In genomic region chr2:110843496-110843895, GRCh38 we compare ENCODE assay signal across 25 cellular contexts.
DNase-seq lines count a peak whose midpoint lies in the region; ATAC-seq and TF ChIP-seq lines count a peak whose summit lies in the region.
"Had no signal": no experiment of that assay in that cellular context is flagged by ENCODE, and none has a peak within 500 bp of the region (broad histone marks: within the 10 kb centered on the region; RNA-seq: fewer than 3 reads in every experiment).

No MANE protein-coding gene starts in this region.

- no peak for TF ChIP-seq POLR2A in lower leg skin (IDR thresholded peaks at IDR 0.05)

- no peaks in the 10 kb centered on the region for H4K20me1 ChIP-seq in DND-41 (ENCODE audit: insufficient read depth, low read length)

- H3K9me3 Mint-ChIP-seq in activated CD4-positive, alpha-beta T cell treated with anti-CD3 and anti-CD28 coated beads, Interleukin-2, amount 10 ng/mL, durations not matched to agents 24 days and 14 days = no peaks in the 10 kb centered on the region
- no peaks in the 10 kb centered on the region for H3K9me3 Mint-ChIP-seq in naive thymus-derived CD8-positive, alpha-beta T cell
- no peaks in the 10 kb centered on the region for H3K9me3 Mint-ChIP-seq in activated naive CD4-positive, alpha-beta T cell treated with anti-CD3 and anti-CD28 coated beads, Interleukin-2, amount 10 ng/mL, durations not matched to agents 7 days and 5 days
- no peaks in the 10 kb centered on the region for H3K9me3 Mint-ChIP-seq in endodermal cell
- H3K9me3 Mint-ChIP-seq: activated CD4-positive, alpha-beta T cell treated with anti-CD3 and anti-CD28 coated beads, Interleukin-2, amount 10 ng/mL, durations not matched to agents 7 days and 5 days; memory B cell; T-helper 2 cell treated with Interferon-gamma antibody and Interleukin-4, amounts not matched to agents 5 μg/mL and 100 μg/mL, for 36 hours had no signal

- H3K36me3 ChIP-seq in DND-41 (ENCODE audit: insufficient read depth, low read length) (no peaks in the 10 kb centered on the region), endodermal cell (ENCODE audit: control insufficient read depth, insufficient read depth, low read length) (no peaks in the 10 kb centered on the region)
- H3K36me3 ChIP-seq: adrenal gland, WERI-Rb-1 had no signal

- H3K4me1 ChIP-seq in DND-41 (ENCODE audit: insufficient read depth, low read length) (peaks cover 75% of the 10 kb centered on the region), endodermal cell (ENCODE audit: control insufficient read depth, insufficient read depth, low read length) (peaks cover 10% of the 10 kb centered on the region)
- H3K4me1 ChIP-seq: adrenal gland, body of pancreas had no signal

- CTCF ChIA-PET in activated naive CD4-positive, alpha-beta T cell treated with anti-CD3 and anti-CD28 coated beads, Interleukin-2, amount 10 ng/mL, durations not matched to agents 7 days and 5 days (lab: Charles Lee) = interaction anchor here (1.3 to 1.6 kb wide), 2 partner anchors 11 to 31 kb away, joined by 4 read pairs; no protein-coding TSS in a partner anchor

- TF ChIP-seq CTCF in DND-41 (IDR thresholded peaks at IDR 0.05; ENCODE audit: borderline replicate concordance, extremely low read depth, low read length, poor library complexity, severe bottlenecking) (no peak), endodermal cell (conservative IDR thresholded peaks at IDR 0.05) (no peak), lower leg skin (IDR thresholded peaks at IDR 0.05) (no peak)

- H3K4me3 ChIP-seq in DND-41 (ENCODE audit: low read depth in 1 of 2, low read length in 2 of 2) (no peak overlapping the region), endodermal cell (ENCODE audit: low read length) (no peak overlapping the region), lower leg skin (ENCODE audit: low read depth, poor library complexity, severe bottlenecking) (no peak overlapping the region)
- H3K4me3 ChIP-seq: adrenal gland, body of pancreas had no signal

- no peaks in the 10 kb centered on the region for H3K79me2 ChIP-seq in DND-41 (ENCODE audit: insufficient read depth, low read length)

- H3K9ac ChIP-seq in DND-41 (ENCODE audit: low read depth, low read length) (peak overlapping the region; percentile 31), endodermal cell (ENCODE audit: extremely low read depth, low read length, poor library complexity, severe bottlenecking) (no peak overlapping the region)

- 33 to 55% methylated on average over 1 to 2 of the region's 2 CpGs for WGBS in endodermal cell (ENCODE audit: insufficient coverage in 1 of 2, insufficient read length in 1 of 2), 2 experiments
- 62 to 64% methylated on average over 2 of the region's 2 CpGs for WGBS in lower leg skin, 2 donors

- peak overlapping the region; percentile 85 for H3K27ac ChIP-seq in DND-41 (ENCODE audit: low read length)
- no peak overlapping the region for H3K27ac ChIP-seq in endodermal cell (ENCODE audit: low read depth, low read length)
- H3K27ac ChIP-seq: adrenal gland, body of pancreas, WERI-Rb-1 had no signal

- peak; percentile 47 for ATAC-seq in DND-41 (ENCODE audit: insufficient read depth, low read depth)
- no peak for ATAC-seq in T-helper 17 cell
- ATAC-seq in naive thymus-derived CD8-positive, alpha-beta T cell = no peak
- ATAC-seq: activated CD8-positive, alpha-beta memory T cell treated with anti-CD3 and anti-CD28 coated beads, Interleukin-2, amount 10 ng/mL, durations not matched to agents 7 days and 5 days; body of pancreas; SK-N-SH treated with all-trans-retinoic acid at 6 μM for 48 hours had no signal

- DNase-seq in activated CD4-positive, alpha-beta T cell treated with anti-CD3 and anti-CD28 coated beads, Interleukin-2, amount 10 ng/mL, durations not matched to agents 24 days and 14 days = no peak
- no peak for DNase-seq in activated CD4-positive, alpha-beta T cell treated with anti-CD3 and anti-CD28 coated beads, Interleukin-2, amount 50 U/mL, for 48 hours
- DNase-seq in DND-41 (peak; percentile 38), T-helper 17 cell (no peak), endodermal cell (no peak), lower leg skin (ENCODE audit: low spot score in 2 of 2) (no peak)
- DNase-seq in naive thymus-derived CD8-positive, alpha-beta T cell = no peak
- no peak for DNase-seq in activated naive CD4-positive, alpha-beta T cell treated with anti-CD3 and anti-CD28 coated beads, Interleukin-2, amount 10 ng/mL, durations not matched to agents 7 days and 5 days
- DNase-seq: activated CD4-positive, alpha-beta T cell treated with anti-CD3 and anti-CD28 coated beads, Interleukin-2, amount 10 ng/mL, durations not matched to agents 7 days and 5 days; activated CD8-positive, alpha-beta memory T cell treated with anti-CD3 and anti-CD28 coated beads, Interleukin-2, amount 10 ng/mL, durations not matched to agents 7 days and 5 days; activated effector memory CD4-positive, alpha-beta T cell treated with anti-CD3 and anti-CD28 coated beads, Interleukin-2, amount 50 U/mL, for 16 hours; adrenal gland; body of pancreas; COR-L47; DMS53; hypothalamus; immature natural killer cell; IMR-90; NCI-H82; nucleus accumbens; WERI-Rb-1 had no signal

- H3K9me3 ChIP-seq in DND-41 (ENCODE audit: insufficient read depth, low read length, severe bottlenecking) = no peaks in the 10 kb centered on the region
- no peaks in the 10 kb centered on the region for H3K9me3 ChIP-seq in T-helper 17 cell (ENCODE audit: control insufficient read depth, low read length, poor library complexity, severe bottlenecking)
- no peaks in the 10 kb centered on the region for H3K9me3 ChIP-seq in endodermal cell (ENCODE audit: control insufficient read depth, low read length)
- H3K9me3 ChIP-seq: adrenal gland, body of pancreas had no signal

- H3K4me3 Mint-ChIP-seq in activated CD4-positive, alpha-beta T cell treated with anti-CD3 and anti-CD28 coated beads, Interleukin-2, amount 10 ng/mL, durations not matched to agents 24 days and 14 days = peak overlapping the region; percentile 4
- H3K4me3 Mint-ChIP-seq in T-helper 17 cell (no peak overlapping the region), endodermal cell (no peak overlapping the region)
- peak overlapping the region in 3 of 10 donors; percentile 0 to 63 (median 40) for H3K4me3 Mint-ChIP-seq in naive thymus-derived CD8-positive, alpha-beta T cell
- no peak overlapping the region for H3K4me3 Mint-ChIP-seq in activated naive CD4-positive, alpha-beta T cell treated with anti-CD3 and anti-CD28 coated beads, Interleukin-2, amount 10 ng/mL, durations not matched to agents 7 days and 5 days
- H3K4me3 Mint-ChIP-seq: activated CD4-positive, alpha-beta T cell treated with anti-CD3 and anti-CD28 coated beads, Interleukin-2, amount 10 ng/mL, durations not matched to agents 7 days and 5 days; activated CD8-positive, alpha-beta memory T cell treated with anti-CD3 and anti-CD28 coated beads, Interleukin-2, amount 10 ng/mL, durations not matched to agents 7 days and 5 days; B cell; memory B cell; T-helper 2 cell treated with Interferon-gamma antibody and Interleukin-4, amounts not matched to agents 5 μg/mL and 100 μg/mL, for 36 hours had no signal

- peaks cover 50% of the 10 kb centered on the region for H3K4me1 Mint-ChIP-seq in activated CD4-positive, alpha-beta T cell treated with anti-CD3 and anti-CD28 coated beads, Interleukin-2, amount 10 ng/mL, durations not matched to agents 24 days and 14 days
- H3K4me1 Mint-ChIP-seq in T-helper 17 cell (peaks cover 21% of the 10 kb centered on the region), endodermal cell (peaks cover 27% of the 10 kb centered on the region)
- peaks cover 36 to 70% (median 58%) of the 10 kb centered on the region in 4 donors for H3K4me1 Mint-ChIP-seq in naive thymus-derived CD8-positive, alpha-beta T cell
- H3K4me1 Mint-ChIP-seq in activated naive CD4-positive, alpha-beta T cell treated with anti-CD3 and anti-CD28 coated beads, Interleukin-2, amount 10 ng/mL, durations not matched to agents 7 days and 5 days = peaks cover 23% of the 10 kb centered on the region

- H3K27me3 Mint-ChIP-seq in activated CD4-positive, alpha-beta T cell treated with anti-CD3 and anti-CD28 coated beads, Interleukin-2, amount 10 ng/mL, durations not matched to agents 24 days and 14 days = peaks cover 22% of the 10 kb centered on the region
- H3K27me3 Mint-ChIP-seq in T-helper 17 cell = peaks cover 23% of the 10 kb centered on the region
- no peaks in the 10 kb centered on the region for H3K27me3 Mint-ChIP-seq in naive thymus-derived CD8-positive, alpha-beta T cell
- peaks cover 28% of the 10 kb centered on the region for H3K27me3 Mint-ChIP-seq in activated naive CD4-positive, alpha-beta T cell treated with anti-CD3 and anti-CD28 coated beads, Interleukin-2, amount 10 ng/mL, durations not matched to agents 7 days and 5 days
- H3K27me3 Mint-ChIP-seq in endodermal cell (ENCODE audit: insufficient read depth) = peaks cover 38% of the 10 kb centered on the region
- H3K27me3 Mint-ChIP-seq: B cell had no signal

- H3K27ac Mint-ChIP-seq in activated CD4-positive, alpha-beta T cell treated with anti-CD3 and anti-CD28 coated beads, Interleukin-2, amount 10 ng/mL, durations not matched to agents 24 days and 14 days = peak overlapping the region; percentile 81
- peak overlapping the region; percentile 32 for H3K27ac Mint-ChIP-seq in T-helper 17 cell
- H3K27ac Mint-ChIP-seq in naive thymus-derived CD8-positive, alpha-beta T cell = peak overlapping the region in 6 of 10 donors; percentile 1 to 82 (median 50)
- H3K27ac Mint-ChIP-seq in activated naive CD4-positive, alpha-beta T cell treated with anti-CD3 and anti-CD28 coated beads, Interleukin-2, amount 10 ng/mL, durations not matched to agents 7 days and 5 days = no peak overlapping the region
- no peak overlapping the region for H3K27ac Mint-ChIP-seq in endodermal cell
- H3K27ac Mint-ChIP-seq: activated CD4-positive, alpha-beta T cell treated with anti-CD3 and anti-CD28 coated beads, Interleukin-2, amount 10 ng/mL, durations not matched to agents 7 days and 5 days; activated CD8-positive, alpha-beta memory T cell treated with anti-CD3 and anti-CD28 coated beads, Interleukin-2, amount 10 ng/mL, durations not matched to agents 7 days and 5 days; B cell; immature natural killer cell; memory B cell; T-helper 2 cell treated with Interferon-gamma antibody and Interleukin-4, amounts not matched to agents 5 μg/mL and 100 μg/mL, for 36 hours had no signal

- intact Hi-C loops in activated CD4-positive, alpha-beta T cell treated with anti-CD3 and anti-CD28 coated beads, Interleukin-2, amount 10 ng/mL, durations not matched to agents 24 days and 14 days (cut with micrococcal nuclease) = loop anchor here (10.0 kb wide), 1 partner anchor 361 kb away; no protein-coding TSS in a partner anchor
- intact Hi-C loops in lower leg skin (cut with DNase I; ENCODE audit: low total_unique reads) = no loop called here

- no peak overlapping the region; the same call in 1 of the 2 replicates for H3K4me2 ChIP-seq in DND-41 (ENCODE audit: insufficient read depth, low read length)

- peak overlapping the region; percentile 67 for H2AFZ ChIP-seq in DND-41 (ENCODE audit: low read depth, low read length)

- POLR2A ChIA-PET in naive thymus-derived CD8-positive, alpha-beta T cell (lab: Charles Lee) = interaction anchor here (1.9 kb wide), 1 partner anchor 15 kb away, joined by 6 read pairs; no protein-coding TSS in a partner anchor

- H3K27me3 ChIP-seq in DND-41 (ENCODE audit: insufficient read depth, low read length, poor library complexity) (no peaks in the 10 kb centered on the region), endodermal cell (ENCODE audit: control insufficient read depth, insufficient read depth, low read length, poor library complexity, severe bottlenecking) (peaks cover 34% of the 10 kb centered on the region)
- H3K27me3 ChIP-seq: adrenal gland, body of pancreas had no signal

- H3K36me3 Mint-ChIP-seq in activated CD4-positive, alpha-beta T cell treated with anti-CD3 and anti-CD28 coated beads, Interleukin-2, amount 10 ng/mL, durations not matched to agents 24 days and 14 days (ENCODE audit: low read depth) = peaks cover 1% of the 10 kb centered on the region
- H3K36me3 Mint-ChIP-seq in T-helper 17 cell (ENCODE audit: low read depth) (peaks cover 3% of the 10 kb centered on the region), endodermal cell (ENCODE audit: low read depth) (no peaks in the 10 kb centered on the region)
- H3K36me3 Mint-ChIP-seq in naive thymus-derived CD8-positive, alpha-beta T cell = peaks cover 0 to 3% (median 0%) of the 10 kb centered on the region in 3 donors
- H3K36me3 Mint-ChIP-seq in activated naive CD4-positive, alpha-beta T cell treated with anti-CD3 and anti-CD28 coated beads, Interleukin-2, amount 10 ng/mL, durations not matched to agents 7 days and 5 days = no peaks in the 10 kb centered on the region
- H3K36me3 Mint-ChIP-seq: activated CD8-positive, alpha-beta memory T cell treated with anti-CD3 and anti-CD28 coated beads, Interleukin-2, amount 10 ng/mL, durations not matched to agents 7 days and 5 days; memory B cell had no signal

Comparison
In these comparisons a context has a peak if more than half of its experiments do, and no peak if none do; other contexts are left out.
1. H3K27ac Mint-ChIP-seq: peak in activated CD4-positive, alpha-beta T cell treated with anti-CD3 and anti-CD28 coated beads, Interleukin-2, amount 10 ng/mL, durations not matched to agents 24 days and 14 days (single experiment), T-helper 17 cell (single experiment) and naive thymus-derived CD8-positive, alpha-beta T cell (6 of 10); none in activated naive CD4-positive, alpha-beta T cell treated with anti-CD3 and anti-CD28 coated beads, Interleukin-2, amount 10 ng/mL, durations not matched to agents 7 days and 5 days (single experiment) and endodermal cell (single experiment).